Comparison of ENCODE assay signal across 12 cellular contexts in genomic region chr6:11213305-11214106, GRCh38. TPM values are rescaled to one million over a fixed set of nuclear protein-coding genes. Genes with fewer than 3 reads are reported as not detected.
A peak's percentile ranks its signal among the peaks of the same experiment; 100 is the strongest.
DNase-seq lines count a peak whose midpoint lies in the region; ATAC-seq, FAIRE-seq and TF ChIP-seq lines count a peak whose summit lies in the region.
"Had no signal": no experiment of that assay in that cellular context is flagged by ENCODE, and none has a peak within 500 bp of the region (broad histone marks: within the 10 kb centered on the region; RNA-seq: fewer than 3 reads in every experiment).

No MANE protein-coding gene starts in this region.

- no peak for TF ChIP-seq CTCF in RWPE1 (conservative IDR thresholded peaks at IDR 0.05; ENCODE audit: low read depth)
- no peak for TF ChIP-seq CTCF in lung (IDR thresholded peaks at IDR 0.05; ENCODE audit: control extremely low read depth, extremely low read depth)
- TF ChIP-seq CTCF in GM10248 (IDR thresholded peaks at IDR 0.05; ENCODE audit: control extremely low read depth, extremely low read depth, low read depth, missing control alignments), result no peak

- H3K27me3 Mint-ChIP-seq in T-helper 2 cell treated with Interferon-gamma antibody and Interleukin-4, amounts not matched to agents 5 μg/mL and 100 μg/mL, for 36 hours (ENCODE audit: low read depth), result no peaks in the 10 kb centered on the region
- H3K27me3 Mint-ChIP-seq: CD8-positive, alpha-beta memory T cell had no signal

- H3K9me3 ChIP-seq in lung (ENCODE audit: control insufficient read depth in 2 of 2, insufficient read depth in 1 of 2, low read length in 1 of 2), result no peaks in the 10 kb centered on the region
- H3K9me3 ChIP-seq in thymus (ENCODE audit: control insufficient read depth), result no peaks in the 10 kb centered on the region

- WGBS in lung, 2 donors, result 66 to 74% methylated on average over 14 of the region's 14 CpGs
- 97% methylated on average over 14 of the region's 14 CpGs for WGBS in thymus

- H3K27ac Mint-ChIP-seq in T-helper 2 cell treated with Interferon-gamma antibody and Interleukin-4, amounts not matched to agents 5 μg/mL and 100 μg/mL, for 36 hours, result no peak overlapping the region
- H3K27ac Mint-ChIP-seq: neural progenitor cell had no signal

- peak overlapping the region; percentile 26; the same call in 1 of the 2 replicates for H3K27ac ChIP-seq in RWPE1
- H3K27ac ChIP-seq in lung (ENCODE audit: low read depth in 1 of 2, low read length in 1 of 2), result peak overlapping the region; percentile 65 to 92
- H3K27ac ChIP-seq in thymus (ENCODE audit: low read depth), result peak overlapping the region; percentile 10
- H3K27ac ChIP-seq: neural progenitor cell had no signal

- H3K27me3 ChIP-seq in lung (ENCODE audit: control insufficient read depth, insufficient read depth), result no peaks in the 10 kb centered on the region
- no peaks in the 10 kb centered on the region for H3K27me3 ChIP-seq in thymus (ENCODE audit: control insufficient read depth, insufficient read depth)
- H3K27me3 ChIP-seq: neural progenitor cell had no signal

- H3K4me1 Mint-ChIP-seq in T-helper 2 cell treated with Interferon-gamma antibody and Interleukin-4, amounts not matched to agents 5 μg/mL and 100 μg/mL, for 36 hours (ENCODE audit: low read depth), result peaks cover 41% of the 10 kb centered on the region

- no peak for FAIRE-seq in RCC 7860 (lab: Jason Lieb, UNC)

- ATAC-seq in lung (ENCODE audit: insufficient read depth, low FRiP score) (no peak), HG02610 (IDR thresholded peaks at IDR 0.05; ENCODE audit: unreplicated experiment) (no peak)

- DNase-seq in RWPE1 (ENCODE audit: low spot score), result no peak
- peak; percentile 67 for DNase-seq in dermis blood vessel endothelial cell
- DNase-seq in lung (ENCODE audit: low spot score), result no peak
- no peak for DNase-seq in RCC 7860 (ENCODE audit: low spot score)
- DNase-seq in T-helper 2 cell treated with Interferon-gamma antibody and Interleukin-4, amounts not matched to agents 5 μg/mL and 100 μg/mL, for 36 hours (ENCODE audit: low spot score), result no peak
- DNase-seq in GM10248 (ENCODE audit: extremely low spot score), result no peak
- DNase-seq: CD8-positive, alpha-beta memory T cell; SHP77; stimulated activated CD4-positive, alpha-beta T cell treated with anti-CD3 and anti-CD28 coated beads, Interleukin-1b, Interleukin-23, amount 100 ng/mL, for 48 hours had no signal

- H3K4me3 Mint-ChIP-seq in T-helper 2 cell treated with Interferon-gamma antibody and Interleukin-4, amounts not matched to agents 5 μg/mL and 100 μg/mL, for 36 hours, result no peak overlapping the region
- H3K4me3 Mint-ChIP-seq: CD8-positive, alpha-beta memory T cell; neural progenitor cell had no signal

- peaks cover 34 to 57% of the 10 kb centered on the region in 2 donors for H3K4me1 ChIP-seq in lung (ENCODE audit: control insufficient read depth in 2 of 2, insufficient read depth in 2 of 2, low read length in 2 of 2)
- H3K4me1 ChIP-seq in thymus (ENCODE audit: control insufficient read depth, insufficient read depth, low read length), result peaks cover 73% of the 10 kb centered on the region

- H3K9me3 Mint-ChIP-seq in T-helper 2 cell treated with Interferon-gamma antibody and Interleukin-4, amounts not matched to agents 5 μg/mL and 100 μg/mL, for 36 hours, result no peaks in the 10 kb centered on the region
- H3K9me3 Mint-ChIP-seq: CD8-positive, alpha-beta memory T cell; neural progenitor cell had no signal

- H3K36me3 ChIP-seq in lung (ENCODE audit: control insufficient read depth in 2 of 2, insufficient read depth in 2 of 2, low read length in 2 of 2), result peaks cover 12 to 20% of the 10 kb centered on the region in 2 donors
- peaks cover 10% of the 10 kb centered on the region for H3K36me3 ChIP-seq in thymus (ENCODE audit: control insufficient read depth, insufficient read depth)
- H3K36me3 ChIP-seq: neural progenitor cell had no signal

- POLR2A ChIA-PET in RWPE1 (lab: Yijun Ruan, JAX; ENCODE audit: low non-redundant PET) (no interaction called here), GM10248 (lab: Yijun Ruan, JAX) (interaction anchor here (0.9 kb wide), 1 partner anchor 19 kb away, joined by 3 read pairs; the partner anchor contains the start of gene NEDD9)

- CTCF ChIA-PET in RWPE1 (lab: Yijun Ruan, JAX), result interaction anchor here (0.6 to 0.7 kb wide), 2 partner anchors 64 to 86 kb away, joined by 3 to 6 read pairs; no protein-coding TSS in a partner anchor
- CTCF ChIA-PET in GM10248 (lab: Yijun Ruan, JAX), result interaction anchor here (1.7 to 4.6 kb wide), 3 partner anchors 25 to 283 kb away, joined by 4 to 23 read pairs (median 10); no protein-coding TSS in a partner anchor

- H3K4me3 ChIP-seq in lung (no peak overlapping the region), thymus (ENCODE audit: low read length) (no peak overlapping the region)
- H3K4me3 ChIP-seq: neural progenitor cell had no signal

- H3K36me3 Mint-ChIP-seq in T-helper 2 cell treated with Interferon-gamma antibody and Interleukin-4, amounts not matched to agents 5 μg/mL and 100 μg/mL, for 36 hours (ENCODE audit: low read depth), result peaks cover 56% of the 10 kb centered on the region

RNA-seq across cellular contexts. Expression of gene NEDD9, which starts 19.0 kb away (rescaled TPM):
- total RNA-seq in dermis blood vessel endothelial cell (158 and 173 TPM in 2 replicates), lung (100 to 1,000 TPM; 149 to 158 TPM)
- polyA plus RNA-seq in lung (100 to 1,000 TPM in 1 of 2 donors, 10 to 100 TPM in 1; 28.2 to 101 TPM), thymus (15.0 TPM)

Comparison
In these comparisons a context has a peak if more than half of its experiments do, and no peak if none do; other contexts are left out.
1. H3K27ac ChIP-seq: peak in every context shown above with its lines; median percentile 78 in lung; 26 in RWPE1; 10 in thymus.